In the genomic region with DNA sequence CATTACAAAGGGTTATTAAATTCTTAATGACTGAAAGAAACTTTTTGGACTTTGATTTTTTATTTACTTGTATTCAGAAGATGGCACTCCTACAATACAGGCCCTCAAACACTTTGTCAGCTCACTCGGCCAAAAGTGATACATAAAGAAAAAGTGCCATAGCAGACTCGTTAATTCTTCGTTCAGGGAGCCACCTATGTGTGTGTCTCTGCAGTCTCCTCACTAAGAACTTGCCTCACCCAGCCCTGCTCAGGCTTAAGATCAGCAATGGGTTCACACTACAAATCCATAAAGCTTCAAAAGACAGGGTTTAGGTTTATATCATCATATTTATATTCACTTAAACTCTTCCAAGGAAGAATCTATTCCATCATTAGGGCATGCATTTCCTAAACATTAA, we compare ENCODE assay signal across 21 cellular contexts. TPM values are rescaled to one million over a fixed set of nuclear protein-coding genes. Genes with fewer than 3 reads are reported as not detected.
DNase-seq lines count a peak whose midpoint lies in the region; ATAC-seq and TF ChIP-seq lines count a peak whose summit lies in the region.
"Had no signal": no experiment of that assay in that cellular context is flagged by ENCODE, and none has a peak within 500 bp of the region (broad histone marks: within the 10 kb centered on the region; RNA-seq: fewer than 3 reads in every experiment).

No MANE protein-coding gene starts in this region.

- CTCF ChIA-PET in activated naive CD4-positive, alpha-beta T cell treated with anti-CD3 and anti-CD28 coated beads, Interleukin-2, amount 10 ng/mL, durations not matched to agents 7 days and 5 days (lab: Charles Lee) = no interaction called here

- H3K4me3 ChIP-seq in ACC112 (ENCODE audit: low read depth, low read length) (0 out of 2 replicates have a peak overlapping the region, but pooled peaks have one; percentile 3), muscle layer of colon (ENCODE audit: low read depth in 1 of 2, low read length in 2 of 2) (no peak overlapping the region)
- H3K4me3 ChIP-seq: ascending aorta had no signal

- H3K27me3 Mint-ChIP-seq in HFFc6 (ENCODE audit: insufficient read depth) = no peaks in the 10 kb centered on the region
- H3K27me3 Mint-ChIP-seq in central memory CD8-positive, alpha-beta T cell = no peaks in the 10 kb centered on the region
- no peaks in the 10 kb centered on the region for H3K27me3 Mint-ChIP-seq in activated naive CD4-positive, alpha-beta T cell treated with anti-CD3 and anti-CD28 coated beads, Interleukin-2, amount 10 ng/mL, durations not matched to agents 7 days and 5 days
- H3K27me3 Mint-ChIP-seq: activated naive CD4-positive, alpha-beta T cell treated with anti-CD3 and anti-CD28 coated beads, Interleukin-2, amount 50 U/mL, for 24 hours had no signal

- H3K9ac ChIP-seq in muscle layer of colon (ENCODE audit: low read length) = no peak overlapping the region
- H3K9ac ChIP-seq: KMS-11 had no signal

- H3K36me3 Mint-ChIP-seq in HFFc6 (ENCODE audit: low read depth) = peaks cover 65% of the 10 kb centered on the region
- H3K36me3 Mint-ChIP-seq in central memory CD8-positive, alpha-beta T cell (ENCODE audit: insufficient read depth) = peaks cover 27% of the 10 kb centered on the region
- peaks cover 46% of the 10 kb centered on the region for H3K36me3 Mint-ChIP-seq in activated naive CD4-positive, alpha-beta T cell treated with anti-CD3 and anti-CD28 coated beads, Interleukin-2, amount 10 ng/mL, durations not matched to agents 7 days and 5 days

- peaks cover 29% of the 10 kb centered on the region for H3K4me1 ChIP-seq in ACC112 (ENCODE audit: control insufficient read depth, insufficient read depth, low read length, unreplicated experiment)
- H3K4me1 ChIP-seq in muscle layer of colon (ENCODE audit: insufficient read depth, low read length) = peaks cover 22% of the 10 kb centered on the region

- H3K4me3 Mint-ChIP-seq in HFFc6 = no peak overlapping the region
- H3K4me3 Mint-ChIP-seq in central memory CD8-positive, alpha-beta T cell = peak overlapping the region; percentile 22
- H3K4me3 Mint-ChIP-seq in activated naive CD4-positive, alpha-beta T cell treated with anti-CD3 and anti-CD28 coated beads, Interleukin-2, amount 10 ng/mL, durations not matched to agents 7 days and 5 days = no peak overlapping the region
- H3K4me3 Mint-ChIP-seq: activated naive CD4-positive, alpha-beta T cell treated with anti-CD3 and anti-CD28 coated beads, Interleukin-2, amount 50 U/mL, for 24 hours; CD14-positive monocyte had no signal

- H3K9me3 ChIP-seq in muscle layer of colon (ENCODE audit: low read length) = no peaks in the 10 kb centered on the region
- H3K9me3 ChIP-seq: ascending aorta had no signal

- TF ChIP-seq CTCF in HFFc6 (IDR thresholded peaks at IDR 0.05) = no peak

- ATAC-seq in central memory CD8-positive, alpha-beta T cell (replicated peaks; ENCODE audit: extremely low read depth, poor library complexity, severe bottlenecking) = no peak
- ATAC-seq in HG03025 (IDR thresholded peaks at IDR 0.05; ENCODE audit: low FRiP score, unreplicated experiment) = no peak

- H3K36me3 ChIP-seq in ACC112 (ENCODE audit: insufficient read depth, low read length) = peaks cover 38% of the 10 kb centered on the region
- peaks cover 61% of the 10 kb centered on the region for H3K36me3 ChIP-seq in muscle layer of colon (ENCODE audit: insufficient read depth, low read length)

- H3K27ac Mint-ChIP-seq in HFFc6 = peak overlapping the region; percentile 89
- H3K27ac Mint-ChIP-seq in central memory CD8-positive, alpha-beta T cell (ENCODE audit: low read depth) = peak overlapping the region; percentile 77
- no peak overlapping the region for H3K27ac Mint-ChIP-seq in activated naive CD4-positive, alpha-beta T cell treated with anti-CD3 and anti-CD28 coated beads, Interleukin-2, amount 10 ng/mL, durations not matched to agents 7 days and 5 days
- H3K27ac Mint-ChIP-seq: activated naive CD4-positive, alpha-beta T cell treated with anti-CD3 and anti-CD28 coated beads, Interleukin-2, amount 50 U/mL, for 24 hours; CD14-positive monocyte had no signal

- DNase-seq in HFFc6 (no peak), hepatic stellate cell (ENCODE audit: low spot score) (no peak), NCI-H1092 (lab: John Stamatoyannopoulos, UW) (no peak)
- no peak for DNase-seq in central memory CD8-positive, alpha-beta T cell (ENCODE audit: low spot score in 2 of 2)
- no peak for DNase-seq in activated naive CD4-positive, alpha-beta T cell treated with anti-CD3 and anti-CD28 coated beads, Interleukin-2, amount 10 ng/mL, durations not matched to agents 7 days and 5 days
- DNase-seq: activated T-cell treated with anti-CD3 and anti-CD28 coated beads, Interleukin-2, amount 50 U/mL, for 48 hours; DMS53; GDM1; H7; hypothalamus; islet precursor cell; NCI-H187 treated with DMSO at 0.1 percent for 48 hours; NCI-H774; stimulated activated CD8-positive, alpha-beta memory T cell treated with anti-CD3 and anti-CD28 coated beads, Interleukin-4, amount 100 ng/mL, for 48 hours had no signal

- peak overlapping the region; percentile 80 for H3K27ac ChIP-seq in ACC112 (ENCODE audit: low read depth, low read length)
- H3K27ac ChIP-seq in muscle layer of colon (ENCODE audit: low read depth, low read length) = peak overlapping the region; percentile 82
- H3K27ac ChIP-seq: ascending aorta, KMS-11 had no signal

- H3K4me1 Mint-ChIP-seq in HFFc6 (ENCODE audit: low read depth) = peaks cover 40% of the 10 kb centered on the region
- H3K4me1 Mint-ChIP-seq in central memory CD8-positive, alpha-beta T cell = peaks cover 36% of the 10 kb centered on the region
- H3K4me1 Mint-ChIP-seq in activated naive CD4-positive, alpha-beta T cell treated with anti-CD3 and anti-CD28 coated beads, Interleukin-2, amount 10 ng/mL, durations not matched to agents 7 days and 5 days = peaks cover 9% of the 10 kb centered on the region

- peaks cover 3% of the 10 kb centered on the region; the same call in 1 of the 2 replicates for H3K9me3 Mint-ChIP-seq in HFFc6
- H3K9me3 Mint-ChIP-seq in central memory CD8-positive, alpha-beta T cell = no peaks in the 10 kb centered on the region
- peaks cover 3% of the 10 kb centered on the region for H3K9me3 Mint-ChIP-seq in activated naive CD4-positive, alpha-beta T cell treated with anti-CD3 and anti-CD28 coated beads, Interleukin-2, amount 10 ng/mL, durations not matched to agents 7 days and 5 days

- no peaks in the 10 kb centered on the region for H3K27me3 ChIP-seq in ACC112 (ENCODE audit: insufficient read depth, low read length)
- H3K27me3 ChIP-seq in muscle layer of colon (ENCODE audit: control insufficient read depth in 1 of 2, insufficient read depth in 2 of 2, low read length in 2 of 2) = no peaks in the 10 kb centered on the region
- H3K27me3 ChIP-seq: ascending aorta had no signal

- no peak overlapping the region for H2AFZ ChIP-seq in ACC112 (ENCODE audit: low read length, unreplicated experiment)

- H3K79me2 ChIP-seq in ACC112 (ENCODE audit: control insufficient read depth, insufficient read depth, low read length, unreplicated experiment) = peaks cover 3% of the 10 kb centered on the region

RNA-seq across cellular contexts. Expression of gene DCP1B, which starts 11.5 kb away (rescaled TPM):
- 10 to 100 TPM; 12.6 to 16.4 (median 14.5) TPM for total RNA-seq in HFFc6 (2021; fragmentation: NEBNext Ultra II Directional; extraction: Animal tissue kit (Norgen Biotek cat#: 25700))
